Comparison of ENCODE assay signal across 8 cellular contexts in genomic region chr13:25598421-25598820, GRCh38.
"Had no signal": no experiment of that assay in that cellular context is flagged by ENCODE, and none has a peak within 500 bp of the region (broad histone marks: within the 10 kb centered on the region; RNA-seq: fewer than 3 reads in every experiment).

No MANE protein-coding gene starts in this region.

- DNase-seq: GM23248, GOT3, H7, H9, HCEC 1CT, HFFc6 had no signal

- FAIRE-seq: H1, H54 had no signal
